1 cellular context compared by ENCODE assay signal in genomic region chr19:952680-953500, GRCh38.
A peak's percentile ranks its signal among the peaks of the same experiment; 100 is the strongest.
TF ChIP-seq lines count a peak whose summit lies in the region.

No MANE protein-coding gene starts in this region.

TF ChIP-seq in HepG2, 621 proteins besides CTCF, POLR2A, EP300 and RAD21 (continued from another document and continues in another):
- TF ChIP-seq, protein P1, sequence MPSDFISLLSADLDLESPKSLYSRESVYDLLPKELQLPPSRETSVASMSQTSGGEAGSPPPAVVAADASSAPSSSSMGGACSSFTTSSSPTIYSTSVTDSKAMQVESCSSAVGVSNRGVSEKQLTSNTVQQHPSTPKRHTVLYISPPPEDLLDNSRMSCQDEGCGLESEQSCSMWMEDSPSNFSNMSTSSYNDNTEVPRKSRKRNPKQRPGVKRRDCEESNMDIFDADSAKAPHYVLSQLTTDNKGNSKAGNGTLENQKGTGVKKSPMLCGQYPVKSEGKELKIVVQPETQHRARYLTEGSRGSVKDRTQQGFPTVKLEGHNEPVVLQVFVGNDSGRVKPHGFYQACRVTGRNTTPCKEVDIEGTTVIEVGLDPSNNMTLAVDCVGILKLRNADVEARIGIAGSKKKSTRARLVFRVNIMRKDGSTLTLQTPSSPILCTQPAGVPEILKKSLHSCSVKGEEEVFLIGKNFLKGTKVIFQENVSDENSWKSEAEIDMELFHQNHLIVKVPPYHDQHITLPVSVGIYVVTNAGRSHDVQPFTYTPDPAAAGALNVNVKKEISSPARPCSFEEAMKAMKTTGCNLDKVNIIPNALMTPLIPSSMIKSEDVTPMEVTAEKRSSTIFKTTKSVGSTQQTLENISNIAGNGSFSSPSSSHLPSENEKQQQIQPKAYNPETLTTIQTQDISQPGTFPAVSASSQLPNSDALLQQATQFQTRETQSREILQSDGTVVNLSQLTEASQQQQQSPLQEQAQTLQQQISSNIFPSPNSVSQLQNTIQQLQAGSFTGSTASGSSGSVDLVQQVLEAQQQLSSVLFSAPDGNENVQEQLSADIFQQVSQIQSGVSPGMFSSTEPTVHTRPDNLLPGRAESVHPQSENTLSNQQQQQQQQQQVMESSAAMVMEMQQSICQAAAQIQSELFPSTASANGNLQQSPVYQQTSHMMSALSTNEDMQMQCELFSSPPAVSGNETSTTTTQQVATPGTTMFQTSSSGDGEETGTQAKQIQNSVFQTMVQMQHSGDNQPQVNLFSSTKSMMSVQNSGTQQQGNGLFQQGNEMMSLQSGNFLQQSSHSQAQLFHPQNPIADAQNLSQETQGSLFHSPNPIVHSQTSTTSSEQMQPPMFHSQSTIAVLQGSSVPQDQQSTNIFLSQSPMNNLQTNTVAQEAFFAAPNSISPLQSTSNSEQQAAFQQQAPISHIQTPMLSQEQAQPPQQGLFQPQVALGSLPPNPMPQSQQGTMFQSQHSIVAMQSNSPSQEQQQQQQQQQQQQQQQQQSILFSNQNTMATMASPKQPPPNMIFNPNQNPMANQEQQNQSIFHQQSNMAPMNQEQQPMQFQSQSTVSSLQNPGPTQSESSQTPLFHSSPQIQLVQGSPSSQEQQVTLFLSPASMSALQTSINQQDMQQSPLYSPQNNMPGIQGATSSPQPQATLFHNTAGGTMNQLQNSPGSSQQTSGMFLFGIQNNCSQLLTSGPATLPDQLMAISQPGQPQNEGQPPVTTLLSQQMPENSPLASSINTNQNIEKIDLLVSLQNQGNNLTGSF (CRISPR knock-in tag; IDR thresholded peaks at IDR 0.05): no peak
- TF ChIP-seq, protein P2, sequence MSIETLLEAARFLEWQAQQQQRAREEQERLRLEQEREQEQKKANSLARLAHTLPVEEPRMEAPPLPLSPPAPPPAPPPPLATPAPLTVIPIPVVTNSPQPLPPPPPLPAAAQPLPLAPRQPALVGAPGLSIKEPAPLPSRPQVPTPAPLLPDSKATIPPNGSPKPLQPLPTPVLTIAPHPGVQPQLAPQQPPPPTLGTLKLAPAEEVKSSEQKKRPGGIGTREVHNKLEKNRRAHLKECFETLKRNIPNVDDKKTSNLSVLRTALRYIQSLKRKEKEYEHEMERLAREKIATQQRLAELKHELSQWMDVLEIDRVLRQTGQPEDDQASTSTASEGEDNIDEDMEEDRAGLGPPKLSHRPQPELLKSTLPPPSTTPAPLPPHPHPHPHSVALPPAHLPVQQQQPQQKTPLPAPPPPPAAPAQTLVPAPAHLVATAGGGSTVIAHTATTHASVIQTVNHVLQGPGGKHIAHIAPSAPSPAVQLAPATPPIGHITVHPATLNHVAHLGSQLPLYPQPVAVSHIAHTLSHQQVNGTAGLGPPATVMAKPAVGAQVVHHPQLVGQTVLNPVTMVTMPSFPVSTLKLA (IDR thresholded peaks at IDR 0.05): no peak
- TF ChIP-seq PHF8 (CRISPR knock-in tag; IDR thresholded peaks at IDR 0.05) (peak; percentile 70), ZBTB25 (CRISPR knock-in tag; IDR thresholded peaks at IDR 0.05) (peak; percentile 76), ZNF720 (CRISPR knock-in tag; IDR thresholded peaks at IDR 0.05) (no peak), GLI4 (CRISPR knock-in tag; IDR thresholded peaks at IDR 0.05; ENCODE audit: borderline replicate concordance) (no peak), SAFB2 (CRISPR knock-in tag; IDR thresholded peaks at IDR 0.05; ENCODE audit: borderline replicate concordance, low read depth) (no peak), PHB2 (IDR thresholded peaks at IDR 0.05; ENCODE audit: partially characterized antibody) (no peak), AHR (CRISPR knock-in tag; IDR thresholded peaks at IDR 0.05) (0 out of 2 replicates have a peak, but pooled peaks have one; percentile 78), HDAC1 (CRISPR knock-in tag; IDR thresholded peaks at IDR 0.05) (peak; percentile 94), ZNF430 (CRISPR knock-in tag; IDR thresholded peaks at IDR 0.05) (peak; percentile 87), SP4 (CRISPR knock-in tag; IDR thresholded peaks at IDR 0.05) (peak; percentile 25; the same call in 1 of the 2 replicates), ZNF605 (CRISPR knock-in tag; IDR thresholded peaks at IDR 0.05) (peak; percentile 68; the same call in 1 of the 2 replicates), ZBTB1 (CRISPR knock-in tag; IDR thresholded peaks at IDR 0.05; ENCODE audit: borderline replicate concordance) (no peak), HMG20B (CRISPR knock-in tag; conservative IDR thresholded peaks at IDR 0.05) (peak; percentile 84), KDM3A (CRISPR knock-in tag; IDR thresholded peaks at IDR 0.05; ENCODE audit: low read depth) (peak; percentile 94), ZNF607 (CRISPR knock-in tag; IDR thresholded peaks at IDR 0.05; ENCODE audit: borderline replicate concordance) (no peak), SNRNP70 (IDR thresholded peaks at IDR 0.05; ENCODE audit: low read depth, low read length) (no peak), ZNF615 (CRISPR knock-in tag; IDR thresholded peaks at IDR 0.05; ENCODE audit: borderline replicate concordance) (no peak), ZBTB21 (CRISPR knock-in tag; IDR thresholded peaks at IDR 0.05) (no peak), YEATS2 (CRISPR knock-in tag; IDR thresholded peaks at IDR 0.05; ENCODE audit: borderline replicate concordance) (peak; percentile 75; the same call in 1 of the 2 replicates), MAF1 (CRISPR knock-in tag; IDR thresholded peaks at IDR 0.05; ENCODE audit: borderline replicate concordance) (peak; percentile 84; the same call in 1 of the 2 replicates), PITX1 (CRISPR knock-in tag; IDR thresholded peaks at IDR 0.05) (peak; percentile 91), TRIM22 (IDR thresholded peaks at IDR 0.05) (no peak), ZBTB7A (CRISPR knock-in tag; IDR thresholded peaks at IDR 0.05) (peak; percentile 97), ZFP90 (CRISPR knock-in tag; IDR thresholded peaks at IDR 0.05; ENCODE audit: borderline replicate concordance) (peak; percentile 55; the same call in 1 of the 2 replicates), ZNF124 (CRISPR knock-in tag; IDR thresholded peaks at IDR 0.05) (peak; percentile 86; the same call in 1 of the 2 replicates), EZH2 (conservative IDR thresholded peaks at IDR 0.05; ENCODE audit: low read depth, low read length) (no peak), ZMYM4 (CRISPR knock-in tag; IDR thresholded peaks at IDR 0.05) (peak; percentile 50; the same call in 1 of the 2 replicates), RARG (CRISPR knock-in tag; IDR thresholded peaks at IDR 0.05; ENCODE audit: low read depth) (no peak), ZBTB7B (CRISPR knock-in tag; IDR thresholded peaks at IDR 0.05) (peak; percentile 100)
- TF ChIP-seq, protein P3, sequence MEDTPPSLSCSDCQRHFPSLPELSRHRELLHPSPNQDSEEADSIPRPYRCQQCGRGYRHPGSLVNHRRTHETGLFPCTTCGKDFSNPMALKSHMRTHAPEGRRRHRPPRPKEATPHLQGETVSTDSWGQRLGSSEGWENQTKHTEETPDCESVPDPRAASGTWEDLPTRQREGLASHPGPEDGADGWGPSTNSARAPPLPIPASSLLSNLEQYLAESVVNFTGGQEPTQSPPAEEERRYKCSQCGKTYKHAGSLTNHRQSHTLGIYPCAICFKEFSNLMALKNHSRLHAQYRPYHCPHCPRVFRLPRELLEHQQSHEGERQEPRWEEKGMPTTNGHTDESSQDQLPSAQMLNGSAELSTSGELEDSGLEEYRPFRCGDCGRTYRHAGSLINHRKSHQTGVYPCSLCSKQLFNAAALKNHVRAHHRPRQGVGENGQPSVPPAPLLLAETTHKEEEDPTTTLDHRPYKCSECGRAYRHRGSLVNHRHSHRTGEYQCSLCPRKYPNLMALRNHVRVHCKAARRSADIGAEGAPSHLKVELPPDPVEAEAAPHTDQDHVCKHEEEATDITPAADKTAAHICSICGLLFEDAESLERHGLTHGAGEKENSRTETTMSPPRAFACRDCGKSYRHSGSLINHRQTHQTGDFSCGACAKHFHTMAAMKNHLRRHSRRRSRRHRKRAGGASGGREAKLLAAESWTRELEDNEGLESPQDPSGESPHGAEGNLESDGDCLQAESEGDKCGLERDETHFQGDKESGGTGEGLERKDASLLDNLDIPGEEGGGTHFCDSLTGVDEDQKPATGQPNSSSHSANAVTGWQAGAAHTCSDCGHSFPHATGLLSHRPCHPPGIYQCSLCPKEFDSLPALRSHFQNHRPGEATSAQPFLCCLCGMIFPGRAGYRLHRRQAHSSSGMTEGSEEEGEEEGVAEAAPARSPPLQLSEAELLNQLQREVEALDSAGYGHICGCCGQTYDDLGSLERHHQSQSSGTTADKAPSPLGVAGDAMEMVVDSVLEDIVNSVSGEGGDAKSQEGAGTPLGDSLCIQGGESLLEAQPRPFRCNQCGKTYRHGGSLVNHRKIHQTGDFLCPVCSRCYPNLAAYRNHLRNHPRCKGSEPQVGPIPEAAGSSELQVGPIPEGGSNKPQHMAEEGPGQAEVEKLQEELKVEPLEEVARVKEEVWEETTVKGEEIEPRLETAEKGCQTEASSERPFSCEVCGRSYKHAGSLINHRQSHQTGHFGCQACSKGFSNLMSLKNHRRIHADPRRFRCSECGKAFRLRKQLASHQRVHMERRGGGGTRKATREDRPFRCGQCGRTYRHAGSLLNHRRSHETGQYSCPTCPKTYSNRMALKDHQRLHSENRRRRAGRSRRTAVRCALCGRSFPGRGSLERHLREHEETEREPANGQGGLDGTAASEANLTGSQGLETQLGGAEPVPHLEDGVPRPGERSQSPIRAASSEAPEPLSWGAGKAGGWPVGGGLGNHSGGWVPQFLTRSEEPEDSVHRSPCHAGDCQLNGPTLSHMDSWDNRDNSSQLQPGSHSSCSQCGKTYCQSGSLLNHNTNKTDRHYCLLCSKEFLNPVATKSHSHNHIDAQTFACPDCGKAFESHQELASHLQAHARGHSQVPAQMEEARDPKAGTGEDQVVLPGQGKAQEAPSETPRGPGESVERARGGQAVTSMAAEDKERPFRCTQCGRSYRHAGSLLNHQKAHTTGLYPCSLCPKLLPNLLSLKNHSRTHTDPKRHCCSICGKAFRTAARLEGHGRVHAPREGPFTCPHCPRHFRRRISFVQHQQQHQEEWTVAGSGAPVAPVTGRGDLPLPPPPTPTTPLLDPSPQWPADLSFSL (CRISPR knock-in tag; IDR thresholded peaks at IDR 0.05): no peak
- TF ChIP-seq, protein P4, sequence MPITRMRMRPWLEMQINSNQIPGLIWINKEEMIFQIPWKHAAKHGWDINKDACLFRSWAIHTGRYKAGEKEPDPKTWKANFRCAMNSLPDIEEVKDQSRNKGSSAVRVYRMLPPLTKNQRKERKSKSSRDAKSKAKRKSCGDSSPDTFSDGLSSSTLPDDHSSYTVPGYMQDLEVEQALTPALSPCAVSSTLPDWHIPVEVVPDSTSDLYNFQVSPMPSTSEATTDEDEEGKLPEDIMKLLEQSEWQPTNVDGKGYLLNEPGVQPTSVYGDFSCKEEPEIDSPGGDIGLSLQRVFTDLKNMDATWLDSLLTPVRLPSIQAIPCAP (CRISPR knock-in tag; IDR thresholded peaks at IDR 0.05; ENCODE audit: low read depth): no peak
- TF ChIP-seq, protein P5, sequence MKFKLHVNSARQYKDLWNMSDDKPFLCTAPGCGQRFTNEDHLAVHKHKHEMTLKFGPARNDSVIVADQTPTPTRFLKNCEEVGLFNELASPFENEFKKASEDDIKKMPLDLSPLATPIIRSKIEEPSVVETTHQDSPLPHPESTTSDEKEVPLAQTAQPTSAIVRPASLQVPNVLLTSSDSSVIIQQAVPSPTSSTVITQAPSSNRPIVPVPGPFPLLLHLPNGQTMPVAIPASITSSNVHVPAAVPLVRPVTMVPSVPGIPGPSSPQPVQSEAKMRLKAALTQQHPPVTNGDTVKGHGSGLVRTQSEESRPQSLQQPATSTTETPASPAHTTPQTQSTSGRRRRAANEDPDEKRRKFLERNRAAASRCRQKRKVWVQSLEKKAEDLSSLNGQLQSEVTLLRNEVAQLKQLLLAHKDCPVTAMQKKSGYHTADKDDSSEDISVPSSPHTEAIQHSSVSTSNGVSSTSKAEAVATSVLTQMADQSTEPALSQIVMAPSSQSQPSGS (CRISPR knock-in tag; IDR thresholded peaks at IDR 0.05): peak; percentile 90
- TF ChIP-seq, protein P6, sequence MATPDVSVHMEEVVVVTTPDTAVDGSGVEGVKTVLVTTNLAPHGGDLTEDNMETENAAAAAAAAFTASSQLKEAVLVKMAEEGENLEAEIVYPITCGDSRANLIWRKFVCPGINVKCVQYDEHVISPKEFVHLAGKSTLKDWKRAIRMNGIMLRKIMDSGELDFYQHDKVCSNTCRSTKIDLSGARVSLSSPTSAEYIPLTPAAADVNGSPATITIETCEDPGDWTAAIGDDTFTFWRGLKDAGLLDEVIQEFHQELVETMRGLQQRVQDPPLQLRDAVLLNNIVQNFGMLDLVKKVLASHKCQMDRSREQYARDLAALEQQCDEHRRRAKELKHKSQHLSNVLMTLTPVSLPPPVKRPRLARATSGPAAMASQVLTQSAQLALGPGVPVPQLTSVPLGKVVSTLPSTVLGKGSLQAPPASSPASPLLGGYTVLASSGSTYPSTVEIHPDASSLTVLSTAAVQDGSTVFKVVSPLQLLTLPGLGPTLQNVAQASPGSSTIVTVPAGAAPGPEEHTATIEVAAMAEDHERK (CRISPR knock-in tag; IDR thresholded peaks at IDR 0.05; ENCODE audit: low read depth): no peak
- TF ChIP-seq, protein P7, sequence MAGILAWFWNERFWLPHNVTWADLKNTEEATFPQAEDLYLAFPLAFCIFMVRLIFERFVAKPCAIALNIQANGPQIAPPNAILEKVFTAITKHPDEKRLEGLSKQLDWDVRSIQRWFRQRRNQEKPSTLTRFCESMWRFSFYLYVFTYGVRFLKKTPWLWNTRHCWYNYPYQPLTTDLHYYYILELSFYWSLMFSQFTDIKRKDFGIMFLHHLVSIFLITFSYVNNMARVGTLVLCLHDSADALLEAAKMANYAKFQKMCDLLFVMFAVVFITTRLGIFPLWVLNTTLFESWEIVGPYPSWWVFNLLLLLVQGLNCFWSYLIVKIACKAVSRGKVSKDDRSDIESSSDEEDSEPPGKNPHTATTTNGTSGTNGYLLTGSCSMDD (CRISPR knock-in tag; IDR thresholded peaks at IDR 0.05): no peak
